In genomic region chr3:171883257-171883892, GRCh38 we compare ENCODE assay signal across 1 cellular context.
A peak's percentile ranks its signal among the peaks of the same experiment; 100 is the strongest.
TF ChIP-seq lines count a peak whose summit lies in the region.

No MANE protein-coding gene starts in this region.

TF ChIP-seq in HepG2, 621 proteins besides CTCF, POLR2A, EP300 and RAD21 (continued from another document):
- TF ChIP-seq AHDC1 (CRISPR knock-in tag; IDR thresholded peaks at IDR 0.05; ENCODE audit: borderline replicate concordance) = peak; percentile 79; the same call in 1 of the 2 replicates
- peak; percentile 14; the same call in 1 of the 2 replicates for TF ChIP-seq ZFP1 (CRISPR knock-in tag; IDR thresholded peaks at IDR 0.05)
- TF ChIP-seq CENPT (CRISPR knock-in tag; IDR thresholded peaks at IDR 0.05; ENCODE audit: low read depth) = no peak
- no peak for TF ChIP-seq NFE2L1 (CRISPR knock-in tag; IDR thresholded peaks at IDR 0.05; ENCODE audit: borderline replicate concordance)
- TF ChIP-seq TGIF2 (CRISPR knock-in tag; IDR thresholded peaks at IDR 0.05) = 0 out of 2 replicates have a peak, but pooled peaks have one; percentile 28
- TF ChIP-seq CCAR2 (optimal IDR thresholded peaks at IDR 0.05; ENCODE audit: low read depth, low read length) = no peak
- peak; percentile 95; the same call in 1 of the 2 replicates for TF ChIP-seq NCOR1 (IDR thresholded peaks at IDR 0.05; ENCODE audit: borderline replicate concordance, low read length)
- TF ChIP-seq ZNF281 (CRISPR knock-in tag; IDR thresholded peaks at IDR 0.05; ENCODE audit: borderline replicate concordance) = peak; percentile 41; the same call in 1 of the 2 replicates
- TF ChIP-seq SOX5 (CRISPR knock-in tag; IDR thresholded peaks at IDR 0.05; ENCODE audit: borderline replicate concordance) = peak; percentile 96
- TF ChIP-seq TARDBP (CRISPR knock-in tag; IDR thresholded peaks at IDR 0.05) = peak; percentile 32; the same call in 1 of the 2 replicates
- no peak for TF ChIP-seq ZNF33A (CRISPR knock-in tag; IDR thresholded peaks at IDR 0.05; ENCODE audit: borderline replicate concordance)
- no peak; the same call in 1 of the 2 replicates for TF ChIP-seq ZNF143 (CRISPR knock-in tag; IDR thresholded peaks at IDR 0.05)
- TF ChIP-seq SOX13 (IDR thresholded peaks at IDR 0.05) = peak; percentile 86
- TF ChIP-seq SOX13 (CRISPR knock-in tag; conservative IDR thresholded peaks at IDR 0.05 in 1 of 2, IDR thresholded peaks at IDR 0.05 in 1 of 2) = peak in 1 of 2 experiments; percentile 96; a peak in 2 of 4 replicates
- 0 out of 2 replicates have a peak, but pooled peaks have one; percentile 51 for TF ChIP-seq MLX (CRISPR knock-in tag; IDR thresholded peaks at IDR 0.05)
- peak; percentile 59; the same call in 1 of the 2 replicates for TF ChIP-seq RCOR2 (CRISPR knock-in tag; IDR thresholded peaks at IDR 0.05)
- TF ChIP-seq HNRNPUL1 (IDR thresholded peaks at IDR 0.05; ENCODE audit: low read depth, low read length) = peak; percentile 99
- peak; percentile 85 for TF ChIP-seq CEBPG (CRISPR knock-in tag; IDR thresholded peaks at IDR 0.05)
- no peak for TF ChIP-seq ZNF713 (CRISPR knock-in tag; IDR thresholded peaks at IDR 0.05)
- TF ChIP-seq PHF5A (CRISPR knock-in tag; IDR thresholded peaks at IDR 0.05; ENCODE audit: low read depth, unreplicated experiment) = peak; percentile 25
- TF ChIP-seq HNF4A (CRISPR knock-in tag; IDR thresholded peaks at IDR 0.05) = peak; percentile 60
- TF ChIP-seq ZGPAT (CRISPR knock-in tag; IDR thresholded peaks at IDR 0.05) = peak; percentile 79
- peak; percentile 75 for TF ChIP-seq FOXO1 (CRISPR knock-in tag; IDR thresholded peaks at IDR 0.05)
- peak; percentile 68 for TF ChIP-seq FOSL2 (CRISPR knock-in tag; IDR thresholded peaks at IDR 0.05)
- TF ChIP-seq ONECUT2 (CRISPR knock-in tag; IDR thresholded peaks at IDR 0.05) = peak; percentile 73
- no peak for TF ChIP-seq RFX5 (IDR thresholded peaks at IDR 0.05; ENCODE audit: low read depth, low read length)
TF ChIP-seq in HepG2: peak in this region for 123.
